ENCODE assay signal across 9 cellular contexts in the genomic region with DNA sequence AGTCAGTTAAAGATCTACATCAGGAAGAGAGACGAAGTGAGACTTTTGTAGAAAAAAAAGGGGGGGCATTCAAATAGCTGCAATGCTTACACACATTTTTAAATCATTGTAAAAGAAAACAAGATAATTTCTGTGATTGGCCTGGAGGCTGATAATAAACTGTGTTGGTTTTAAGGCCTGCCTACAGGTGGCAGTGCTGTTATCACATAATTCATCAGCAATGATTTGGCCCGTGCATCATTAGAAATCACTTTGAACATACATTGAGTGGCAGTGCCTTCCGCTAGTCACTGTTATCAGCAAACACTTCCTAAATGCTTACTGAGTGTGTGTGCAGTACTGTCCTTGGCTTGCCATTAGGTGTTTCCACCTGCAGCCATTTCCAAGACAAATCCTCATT.
DNase-seq lines count a peak whose midpoint lies in the region; ATAC-seq and TF ChIP-seq lines count a peak whose summit lies in the region.
"Had no signal": no experiment of that assay in that cellular context is flagged by ENCODE, and none has a peak within 500 bp of the region (broad histone marks: within the 10 kb centered on the region; RNA-seq: fewer than 3 reads in every experiment).

No MANE protein-coding gene starts in this region.

- H3K4me3 ChIP-seq in Loucy (ENCODE audit: low read length, poor library complexity, severe bottlenecking) (no peak overlapping the region), astrocyte of the cerebellum (ENCODE audit: low read depth, low read length) (no peak overlapping the region), mucosa of descending colon (no peak overlapping the region)
- H3K4me3 ChIP-seq: HAP-1 had no signal

- H3F3A ChIP-seq in Loucy (ENCODE audit: low read depth): no peaks in the 10 kb centered on the region

- no peaks in the 10 kb centered on the region for H3K79me2 ChIP-seq in Loucy (ENCODE audit: insufficient read depth, low read length)

- intact Hi-C loops in mucosa of descending colon (cut with DNase I, micrococcal nuclease): no loop called here

- TF ChIP-seq CTCF in Loucy (conservative IDR thresholded peaks at IDR 0.05; ENCODE audit: low read length) (peak; percentile 51), astrocyte of the cerebellum (IDR thresholded peaks at IDR 0.05; ENCODE audit: low read depth, low read length, missing control alignments) (peak; percentile 37), mucosa of descending colon (IDR thresholded peaks at IDR 0.05) (no peak)

- no peak overlapping the region for H3K4me2 ChIP-seq in Loucy (ENCODE audit: low read depth, low read length, poor library complexity, severe bottlenecking)

- no peaks in the 10 kb centered on the region for H3K27me3 ChIP-seq in Loucy (ENCODE audit: insufficient read depth, low read length, poor library complexity, severe bottlenecking)

- no peaks in the 10 kb centered on the region for H3K36me3 ChIP-seq in Loucy (ENCODE audit: insufficient read depth, low read length)
- H3K36me3 ChIP-seq in mucosa of descending colon (ENCODE audit: low read depth): no peaks in the 10 kb centered on the region
- H3K36me3 ChIP-seq: HAP-1 had no signal

- H3K9me3 ChIP-seq in Loucy (ENCODE audit: insufficient read depth, low read depth, low read length) (0 out of 2 replicates have a peak, but pooled peaks cover 4% of the 10 kb centered on the region), mucosa of descending colon (peaks cover 11% of the 10 kb centered on the region)

- no peak overlapping the region for H2AFZ ChIP-seq in Loucy (ENCODE audit: low read length)

- ATAC-seq in mucosa of descending colon (no peak), HG03520 (IDR thresholded peaks at IDR 0.05; ENCODE audit: unreplicated experiment) (no peak), HG03135 (IDR thresholded peaks at IDR 0.05; ENCODE audit: unreplicated experiment) (no peak)

- no peak overlapping the region for H3K9ac ChIP-seq in Loucy (ENCODE audit: low read depth, low read length, poor library complexity, severe bottlenecking)

- in situ Hi-C loops in astrocyte of the cerebellum (cut with HindIII; ENCODE audit: low sequenced_read_pairs): no loop called here

- DNase-seq in DMS53 treated with DMSO at 0.1 percent for 48 hours (lab: John Stamatoyannopoulos, UW; ENCODE audit: unreplicated experiment): peak; percentile 81
- DNase-seq in astrocyte of the cerebellum (ENCODE audit: low read depth): no peak
- DNase-seq in medulla oblongata (ENCODE audit: extremely low spot score): peak; percentile 20
- no peak for DNase-seq in mucosa of descending colon
- no peak for DNase-seq in activated T-cell treated with anti-CD3 and anti-CD28 coated beads, Interleukin-2, amount 50 U/mL, for 1 hour

- H3K9me2 ChIP-seq in Loucy (replicated peaks; ENCODE audit: low read depth, low read length): no peaks in the 10 kb centered on the region

- no peaks in the 10 kb centered on the region for H4K20me1 ChIP-seq in Loucy (ENCODE audit: insufficient read depth, low read length, poor library complexity, severe bottlenecking)

- H3K4me1 ChIP-seq in Loucy (ENCODE audit: insufficient read depth, low read length, poor library complexity, severe bottlenecking) (no peaks in the 10 kb centered on the region), mucosa of descending colon (ENCODE audit: low read depth) (no peaks in the 10 kb centered on the region)

Comparison
In these comparisons a context has a peak if more than half of its experiments do, and no peak if none do; other contexts are left out.
1. DNase-seq: peak in DMS53 treated with DMSO at 0.1 percent for 48 hours (single experiment) and medulla oblongata (single experiment); none in astrocyte of the cerebellum (single experiment), mucosa of descending colon (0 of 3) and activated T-cell treated with anti-CD3 and anti-CD28 coated beads, Interleukin-2, amount 50 U/mL, for 1 hour (single experiment).